In genomic region chr6:134797400-134798113, GRCh38 we compare ENCODE assay signal across 18 cellular contexts.
DNase-seq lines count a peak whose midpoint lies in the region; ATAC-seq and TF ChIP-seq lines count a peak whose summit lies in the region.
"Had no signal": no experiment of that assay in that cellular context is flagged by ENCODE, and none has a peak within 500 bp of the region (broad histone marks: within the 10 kb centered on the region; RNA-seq: fewer than 3 reads in every experiment).

No MANE protein-coding gene starts in this region.

- H3K27me3 Mint-ChIP-seq in chondrocyte (ENCODE audit: low read depth) (no peaks in the 10 kb centered on the region), endodermal cell (ENCODE audit: insufficient read depth) (no peaks in the 10 kb centered on the region)

- POLR2A ChIA-PET in HEK293T (lab: Yijun Ruan, JAX): no interaction called here

- H3K4me1 ChIP-seq in gastrocnemius medialis (peaks cover 17 to 22% of the 10 kb centered on the region in 2 donors), endodermal cell (ENCODE audit: control insufficient read depth, insufficient read depth, low read length) (no peaks in the 10 kb centered on the region)

- in situ Hi-C loops in gastrocnemius medialis (cut with MboI; ENCODE audit: low sequenced_read_pairs in 4 of 4): no loop called here

- TF ChIP-seq CTCF in chondrocyte (IDR thresholded peaks at IDR 0.05) (no peak), gastrocnemius medialis (IDR thresholded peaks at IDR 0.05 in 4 of 5, conservative IDR thresholded peaks at IDR 0.05 in 1 of 5) (no peak), endodermal cell (conservative IDR thresholded peaks at IDR 0.05) (no peak)

- H3K4me3 Mint-ChIP-seq in chondrocyte (ENCODE audit: unreplicated experiment): no peak overlapping the region
- H3K4me3 Mint-ChIP-seq in endodermal cell: no peak overlapping the region
- H3K4me3 Mint-ChIP-seq: CD8-positive, alpha-beta memory T cell had no signal

- CTCF ChIA-PET in HEK293T (lab: Yijun Ruan, JAX): interaction anchor here (0.6 kb wide), 1 partner anchor 311 kb away, joined by 5 read pairs; no protein-coding TSS in a partner anchor

- peak overlapping the region; percentile 56 for H3K27ac Mint-ChIP-seq in chondrocyte (ENCODE audit: unreplicated experiment)
- no peak overlapping the region for H3K27ac Mint-ChIP-seq in endodermal cell

- H3K4me1 Mint-ChIP-seq in chondrocyte (ENCODE audit: low read depth) (peaks cover 26% of the 10 kb centered on the region), endodermal cell (peaks cover 13% of the 10 kb centered on the region)
- H3K4me1 Mint-ChIP-seq: CD8-positive, alpha-beta memory T cell had no signal

- no peak overlapping the region for H3K9ac ChIP-seq in endodermal cell (ENCODE audit: extremely low read depth, low read length, poor library complexity, severe bottlenecking)
- H3K9ac ChIP-seq: KMS-11 had no signal

- H3K36me3 ChIP-seq in gastrocnemius medialis (no peaks in the 10 kb centered on the region), endodermal cell (ENCODE audit: control insufficient read depth, insufficient read depth, low read length) (no peaks in the 10 kb centered on the region)

- H3K9me3 Mint-ChIP-seq in chondrocyte (ENCODE audit: low read depth): peaks cover 15% of the 10 kb centered on the region
- H3K9me3 Mint-ChIP-seq in endodermal cell: peaks cover 4% of the 10 kb centered on the region

- DNase-seq in HEK293T (ENCODE audit: extremely low spot score) (no peak), chondrocyte (ENCODE audit: low spot score) (no peak), left ventricle myocardium superior (no peak), gastrocnemius medialis (peak; percentile 73 to 76), ureter (ENCODE audit: low spot score) (no peak), NCI-H128 (lab: John Stamatoyannopoulos, UW; ENCODE audit: unreplicated experiment) (no peak), endodermal cell (no peak)
- DNase-seq: C1 segment of cervical spinal cord; CD8-positive, alpha-beta memory T cell; DMS53; NCI-H1417 treated with DMSO at 0.1 percent for 48 hours; NCI-H187 treated with DMSO at 0.1 percent for 48 hours; NCI-H226; NCI-H524 treated with DMSO at 0.1 percent for 48 hours; PC-3; RPMI8226 had no signal

- ATAC-seq in left ventricle myocardium superior: peak; percentile 99
- ATAC-seq in gastrocnemius medialis: peak; percentile 100
- ATAC-seq in GM21576 (IDR thresholded peaks at IDR 0.05; ENCODE audit: unreplicated experiment): no peak
- ATAC-seq: PC-3 had no signal

- intact Hi-C loops in left ventricle myocardium superior (cut with micrococcal nuclease) (loop anchor here (10.0 kb wide), 1 partner anchor 123 kb away; no protein-coding TSS in a partner anchor), gastrocnemius medialis (cut with DNase I; ENCODE audit: low total_unique reads) (loop anchor here (1.0 kb wide), 1 partner anchor 621 kb away; no protein-coding TSS in a partner anchor)

- H3K9me3 ChIP-seq in gastrocnemius medialis (no peaks in the 10 kb centered on the region), endodermal cell (ENCODE audit: control insufficient read depth, low read length) (no peaks in the 10 kb centered on the region)

- H3K27me3 ChIP-seq in gastrocnemius medialis (no peaks in the 10 kb centered on the region), endodermal cell (ENCODE audit: control insufficient read depth, insufficient read depth, low read length, poor library complexity, severe bottlenecking) (no peaks in the 10 kb centered on the region)

- H3K4me3 ChIP-seq in gastrocnemius medialis: no peak overlapping the region
- H3K4me3 ChIP-seq in endodermal cell (ENCODE audit: low read length): no peak overlapping the region

- H3K27ac ChIP-seq in gastrocnemius medialis: peak overlapping the region; percentile 57 to 79 (median 76)
- no peak overlapping the region for H3K27ac ChIP-seq in endodermal cell (ENCODE audit: low read depth, low read length)
- H3K27ac ChIP-seq: KMS-11 had no signal

- WGBS in endodermal cell (ENCODE audit: insufficient coverage in 1 of 2, insufficient read length in 1 of 2), 2 experiments: 89 to 90% methylated on average over 6 to 7 of the region's 7 CpGs

- peaks cover 9% of the 10 kb centered on the region for H3K36me3 Mint-ChIP-seq in chondrocyte (ENCODE audit: low read depth)
- H3K36me3 Mint-ChIP-seq in endodermal cell (ENCODE audit: low read depth): no peaks in the 10 kb centered on the region

- TF ChIP-seq POLR2A in gastrocnemius medialis (IDR thresholded peaks at IDR 0.05): no peak

TF ChIP-seq in HEK293T, 16 proteins besides CTCF, POLR2A, EP300 and RAD21:
- TF ChIP-seq BHLHE40 (IDR thresholded peaks at IDR 0.05; ENCODE audit: borderline replicate concordance) (no peak), CTBP1 (IDR thresholded peaks at IDR 0.05; ENCODE audit: borderline replicate concordance) (peak; percentile 56; the same call in 1 of the 2 replicates)
- TF ChIP-seq, protein P1, sequence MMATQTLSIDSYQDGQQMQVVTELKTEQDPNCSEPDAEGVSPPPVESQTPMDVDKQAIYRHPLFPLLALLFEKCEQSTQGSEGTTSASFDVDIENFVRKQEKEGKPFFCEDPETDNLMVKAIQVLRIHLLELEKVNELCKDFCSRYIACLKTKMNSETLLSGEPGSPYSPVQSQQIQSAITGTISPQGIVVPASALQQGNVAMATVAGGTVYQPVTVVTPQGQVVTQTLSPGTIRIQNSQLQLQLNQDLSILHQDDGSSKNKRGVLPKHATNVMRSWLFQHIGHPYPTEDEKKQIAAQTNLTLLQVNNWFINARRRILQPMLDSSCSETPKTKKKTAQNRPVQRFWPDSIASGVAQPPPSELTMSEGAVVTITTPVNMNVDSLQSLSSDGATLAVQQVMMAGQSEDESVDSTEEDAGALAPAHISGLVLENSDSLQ (IDR thresholded peaks at IDR 0.05): peak; percentile 95

Comparison
In these comparisons a context has a peak if more than half of its experiments do, and no peak if none do; other contexts are left out.
1. DNase-seq: peak in gastrocnemius medialis (2 of 2); none in HEK293T (single experiment), chondrocyte (single experiment), left ventricle myocardium superior (single experiment), ureter (single experiment), NCI-H128 (single experiment) and endodermal cell (single experiment).